In genomic region chr10:111996103-111996502, GRCh38 we compare ENCODE assay signal across 14 cellular contexts.
DNase-seq lines count a peak whose midpoint lies in the region; ATAC-seq and TF ChIP-seq lines count a peak whose summit lies in the region.
"Had no signal": no experiment of that assay in that cellular context is flagged by ENCODE, and none has a peak within 500 bp of the region (broad histone marks: within the 10 kb centered on the region; RNA-seq: fewer than 3 reads in every experiment).

No MANE protein-coding gene starts in this region.

- H3K4me3 ChIP-seq in GM06990 (replicated peaks; ENCODE audit: low read depth, low read length): no peak overlapping the region
- H3K4me3 ChIP-seq: ascending aorta, thyroid gland had no signal

- peak; percentile 47 for DNase-seq in GM06990 (ENCODE audit: extremely low read depth, insufficient read length)
- DNase-seq in GM19240 (ENCODE audit: insufficient read length, low spot score): peak; percentile 28
- DNase-seq in A172 (ENCODE audit: low spot score): no peak
- no peak for DNase-seq in NCI-H2171 treated with DMSO at 0.1 percent for 48 hours (lab: John Stamatoyannopoulos, UW)
- DNase-seq in DMS53 treated with DMSO at 0.1 percent for 48 hours (lab: John Stamatoyannopoulos, UW; ENCODE audit: unreplicated experiment): no peak
- DNase-seq in left lobe of liver (ENCODE audit: low spot score): no peak
- DNase-seq: 8988T, GOT3, Kasumi-1, mammary epithelial cell, thyroid gland had no signal

- no peaks in the 10 kb centered on the region for H3K36me3 ChIP-seq in GM06990 (ENCODE audit: control insufficient read depth, insufficient read depth, low read length)
- H3K36me3 ChIP-seq: ascending aorta, thyroid gland had no signal

- ATAC-seq in HG02588 (IDR thresholded peaks at IDR 0.05; ENCODE audit: unreplicated experiment): peak; percentile 92
- ATAC-seq in HG03196 (IDR thresholded peaks at IDR 0.05; ENCODE audit: unreplicated experiment): peak; percentile 99
- no peak for ATAC-seq in left lobe of liver

- TF ChIP-seq CTCF in GM06990 (IDR thresholded peaks at IDR 0.05; ENCODE audit: insufficient read depth, low read length, poor library complexity, severe bottlenecking): no peak

- H3K27me3 ChIP-seq in GM06990 (replicated peaks; ENCODE audit: control insufficient read depth, insufficient read depth, low read length): no peaks in the 10 kb centered on the region
- H3K27me3 ChIP-seq: ascending aorta, thyroid gland had no signal

Comparison
In these comparisons a context has a peak if more than half of its experiments do, and no peak if none do; other contexts are left out.
1. DNase-seq: peak in GM06990 (single experiment) and GM19240 (single experiment); none in A172 (single experiment), NCI-H2171 treated with DMSO at 0.1 percent for 48 hours (single experiment), DMS53 treated with DMSO at 0.1 percent for 48 hours (single experiment) and left lobe of liver (single experiment).